Comparison of ENCODE assay signal across 21 cellular contexts in the genomic region with DNA sequence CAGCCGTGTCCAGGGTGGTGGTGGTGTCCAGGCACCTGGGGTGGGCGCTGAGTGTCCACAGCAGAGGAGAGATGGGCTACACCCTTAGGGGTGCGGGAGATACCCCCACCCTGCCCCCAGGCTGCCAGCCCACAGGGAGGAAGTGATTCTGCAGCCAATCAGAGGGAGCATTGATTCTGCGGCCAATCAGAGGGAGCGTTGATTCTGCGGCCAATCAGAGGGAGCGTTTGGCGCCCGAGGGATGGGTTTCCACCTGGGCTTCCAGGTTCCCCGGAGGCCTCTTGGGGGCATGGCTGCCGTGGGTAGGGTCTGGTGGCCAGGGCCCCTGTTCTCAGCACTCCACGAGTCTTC.
"Had no signal": no experiment of that assay in that cellular context is flagged by ENCODE, and none has a peak within 500 bp of the region (broad histone marks: within the 10 kb centered on the region; RNA-seq: fewer than 3 reads in every experiment).

No MANE protein-coding gene starts in this region.

- H3K27ac ChIP-seq: neural progenitor cell, sigmoid colon, thyroid gland had no signal

- H3K9me3 ChIP-seq: sigmoid colon, thyroid gland had no signal

- H3K4me3 ChIP-seq: lung, neural progenitor cell, sigmoid colon, thyroid gland had no signal

- H2AFZ ChIP-seq: neural progenitor cell had no signal

- H3K27me3 Mint-ChIP-seq: activated naive CD4-positive, alpha-beta T cell treated with anti-CD3 and anti-CD28 coated beads, Interleukin-2, amount 50 U/mL, for 24 hours; stimulated activated naive CD8-positive, alpha-beta T cell treated with anti-CD3 and anti-CD28 coated beads, Interleukin-15, Interleukin-2, amounts not matched to agents 100 ng/mL and 50 ng/mL, for 24 hours had no signal

- H3K27ac Mint-ChIP-seq: activated naive CD4-positive, alpha-beta T cell treated with anti-CD3 and anti-CD28 coated beads, Interleukin-2, amount 50 U/mL, for 24 hours; activated T-helper 1 cell treated with anti-CD3 and anti-CD28 coated beads, Interleukin-12 subunit alpha, Interleukin-12 subunit beta, Interleukin-2, Interleukin-4 antibody, amounts not matched to agents 30 ng/mL and 10 ng/mL and 1 ng/mL, durations not matched to agents 14 hours and 24 hours and 36 hours; dendritic cell treated with granulocyte-macrophage colony-stimulating factor and Interleukin-4, amounts not matched to agents 40 ng/mL and 50 ng/mL, for 4 days; stimulated activated naive CD8-positive, alpha-beta T cell treated with anti-CD3 and anti-CD28 coated beads, Interleukin-15, Interleukin-2, amounts not matched to agents 100 ng/mL and 50 ng/mL, for 24 hours had no signal

- H3K4me3 Mint-ChIP-seq: activated CD8-positive, alpha-beta T cell treated with anti-CD3 and anti-CD28 coated beads, Interleukin-2, amount 10 ng/mL, durations not matched to agents 7 days and 5 days; activated naive CD4-positive, alpha-beta T cell treated with anti-CD3 and anti-CD28 coated beads, Interleukin-2, amount 50 U/mL, for 24 hours; activated T-helper 1 cell treated with anti-CD3 and anti-CD28 coated beads, Interleukin-12 subunit alpha, Interleukin-12 subunit beta, Interleukin-2, Interleukin-4 antibody, amounts not matched to agents 30 ng/mL and 10 ng/mL and 1 ng/mL, durations not matched to agents 14 hours and 24 hours and 36 hours; brain; dendritic cell treated with granulocyte-macrophage colony-stimulating factor and Interleukin-4, amounts not matched to agents 40 ng/mL and 50 ng/mL, for 4 days; naive thymus-derived CD8-positive, alpha-beta T cell; neural progenitor cell; stimulated activated naive CD8-positive, alpha-beta T cell treated with anti-CD3 and anti-CD28 coated beads, Interleukin-15, Interleukin-2, amounts not matched to agents 100 ng/mL and 50 ng/mL, for 24 hours had no signal

- H3K4me1 Mint-ChIP-seq: activated naive CD4-positive, alpha-beta T cell treated with anti-CD3 and anti-CD28 coated beads, Interleukin-2, amount 50 U/mL, for 24 hours; naive thymus-derived CD8-positive, alpha-beta T cell had no signal

- H3K9me3 Mint-ChIP-seq: activated naive CD4-positive, alpha-beta T cell treated with anti-CD3 and anti-CD28 coated beads, Interleukin-2, amount 50 U/mL, for 24 hours; activated T-helper 1 cell treated with anti-CD3 and anti-CD28 coated beads, Interleukin-12 subunit alpha, Interleukin-12 subunit beta, Interleukin-2, Interleukin-4 antibody, amounts not matched to agents 30 ng/mL and 10 ng/mL and 1 ng/mL, durations not matched to agents 14 hours and 24 hours and 36 hours; dendritic cell treated with granulocyte-macrophage colony-stimulating factor and Interleukin-4, amounts not matched to agents 40 ng/mL and 50 ng/mL, for 4 days; naive thymus-derived CD8-positive, alpha-beta T cell; neural progenitor cell; stimulated activated naive CD8-positive, alpha-beta T cell treated with anti-CD3 and anti-CD28 coated beads, Interleukin-15, Interleukin-2, amounts not matched to agents 100 ng/mL and 50 ng/mL, for 24 hours had no signal

- H3K9ac ChIP-seq: neural progenitor cell had no signal

- DNase-seq: activated CD4-positive, alpha-beta T cell treated with anti-CD3 and anti-CD28 coated beads, Interleukin-2, amount 50 U/mL, for 1 hour; activated CD8-positive, alpha-beta T cell treated with anti-CD3 and anti-CD28 coated beads, Interleukin-2, amount 10 ng/mL, durations not matched to agents 7 days and 5 days; activated gamma-delta T cell; aorta; caudate nucleus; effector CD4-positive, alpha-beta T cell; kidney; naive thymus-derived CD8-positive, alpha-beta T cell; sigmoid colon; stimulated activated CD4-positive, alpha-beta T cell treated with anti-CD3 and anti-CD28 coated beads, Interleukin-4, amount 100 ng/mL, for 1 hour; T-helper 2 cell; thyroid gland had no signal

- ATAC-seq: activated CD4-positive, CD25-positive, alpha-beta regulatory T cell treated with anti-CD3 and anti-CD28 coated beads, Interleukin-2, amount 50 U/mL, for 24 hours; activated CD8-positive, alpha-beta T cell treated with anti-CD3 and anti-CD28 coated beads, Interleukin-2, amount 10 ng/mL, durations not matched to agents 7 days and 5 days; left lobe of liver; naive thymus-derived CD8-positive, alpha-beta T cell had no signal

- H3K36me3 ChIP-seq: neural progenitor cell, sigmoid colon, thyroid gland had no signal

- H3K27me3 ChIP-seq: neural progenitor cell, thyroid gland had no signal

- H3K36me3 Mint-ChIP-seq: activated naive CD4-positive, alpha-beta T cell treated with anti-CD3 and anti-CD28 coated beads, Interleukin-2, amount 50 U/mL, for 24 hours; brain; naive thymus-derived CD8-positive, alpha-beta T cell; neural progenitor cell had no signal

- H3K4me1 ChIP-seq: sigmoid colon, thyroid gland had no signal
